29 cellular contexts compared by ENCODE assay signal in genomic region chr11:20759541-20759940, GRCh38.
"Had no signal": no experiment of that assay in that cellular context is flagged by ENCODE, and none has a peak within 500 bp of the region (broad histone marks: within the 10 kb centered on the region; RNA-seq: fewer than 3 reads in every experiment).

No MANE protein-coding gene starts in this region.

- H3K4me2 ChIP-seq: KMS-11 had no signal

- H3K36me3 ChIP-seq: MG63 had no signal

- H3K27me3 ChIP-seq: MG63 had no signal

- H3K4me3 ChIP-seq: MG63 had no signal

- H3K9me3 ChIP-seq: MG63 had no signal

- H3K9ac ChIP-seq: KMS-11 had no signal

- H3K27ac ChIP-seq: KMS-11 had no signal

- DNase-seq: Karpas-422, Kasumi-1, MG63, MM.1S, MV-4-11, NCI-H1048, NCI-H1092, NCI-H1092 treated with DMSO at 0.1 percent for 48 hours, NCI-H1105, NCI-H1105 treated with DMSO at 0.1 percent for 48 hours, NCI-H1417 treated with DMSO at 0.1 percent for 48 hours, NCI-H1436, NCI-H1436 treated with DMSO at 0.1 percent for 48 hours, NCI-H146, NCI-H1694, NCI-H1694 treated with DMSO at 0.1 percent for 48 hours, NCI-H187, NCI-H187 treated with DMSO at 0.1 percent for 48 hours, NCI-H1930, NCI-H2081, NCI-H2081 treated with DMSO at 0.1 percent for 48 hours, NCI-H2107, NCI-H2171, NCI-H2171 treated with DMSO at 0.1 percent for 48 hours, NCI-H2227 treated with DMSO at 0.1 percent for 48 hours, NCI-H226, NCI-H510A, NCI-H524 had no signal
